Comparison of ENCODE assay signal across 18 cellular contexts in genomic region chr9:3820643-3821042, GRCh38.
DNase-seq lines count a peak whose midpoint lies in the region; ATAC-seq and FAIRE-seq lines count a peak whose summit lies in the region.
"Had no signal": no experiment of that assay in that cellular context is flagged by ENCODE, and none has a peak within 500 bp of the region (broad histone marks: within the 10 kb centered on the region; RNA-seq: fewer than 3 reads in every experiment).

No MANE protein-coding gene starts in this region.

- H2AK5ac ChIP-seq in mesenchymal stem cell (ENCODE audit: low read length, severe bottlenecking) = no peak overlapping the region
- H2AK5ac ChIP-seq in trophoblast cell (ENCODE audit: low read length) = no peak overlapping the region

- H4K91ac ChIP-seq in mesenchymal stem cell (ENCODE audit: low read length) (no peak overlapping the region), trophoblast cell (ENCODE audit: low read depth, low read length) (no peak overlapping the region)

- no peak for DNase-seq in mesenchymal stem cell
- DNase-seq in trophoblast cell = no peak
- DNase-seq in DMS79 (lab: John Stamatoyannopoulos, UW) = no peak
- no peak for DNase-seq in activated CD4-positive, alpha-beta T cell treated with anti-CD3 and anti-CD28 coated beads, Interleukin-2, amount 10 ng/mL, durations not matched to agents 24 days and 14 days
- DNase-seq in NCI-H2029 treated with DMSO at 0.1 percent for 48 hours (lab: John Stamatoyannopoulos, UW) = no peak
- DNase-seq: 8988T; CD4-positive, alpha-beta memory T cell; DMS153; DND-41; GM23248; HCEC 1CT had no signal

- H3K9ac ChIP-seq in mesenchymal stem cell (ENCODE audit: low read length) = peak overlapping the region; percentile 16
- H3K9ac ChIP-seq in trophoblast cell (ENCODE audit: low read length) = no peak overlapping the region
- H3K9ac ChIP-seq: BLaER1, GM23248 had no signal

- H3K27ac ChIP-seq in mesenchymal stem cell (ENCODE audit: low read length, poor library complexity, severe bottlenecking) (no peak overlapping the region), trophoblast cell (ENCODE audit: low read depth, low read length) (no peak overlapping the region)
- H3K27ac ChIP-seq: BLaER1, GM23248, HL-60 had no signal

- no peaks in the 10 kb centered on the region for H3K9me3 ChIP-seq in mesenchymal stem cell (ENCODE audit: control insufficient read depth, low read length)
- H3K9me3 ChIP-seq in trophoblast cell (ENCODE audit: insufficient read depth, low read depth, low read length) = no peaks in the 10 kb centered on the region

- H3K79me1 ChIP-seq in mesenchymal stem cell (replicated peaks; ENCODE audit: low read length, poor library complexity, severe bottlenecking) (no peaks in the 10 kb centered on the region), trophoblast cell (ENCODE audit: low read length) (no peaks in the 10 kb centered on the region)

- H3K4me2 ChIP-seq in mesenchymal stem cell (ENCODE audit: low read length, poor library complexity, severe bottlenecking) = no peak overlapping the region
- H3K4me2 ChIP-seq in trophoblast cell (ENCODE audit: low read length) = no peak overlapping the region
- H3K4me2 ChIP-seq: BLaER1 had no signal

- no peak overlapping the region for H4K12ac ChIP-seq in trophoblast cell (ENCODE audit: low read depth, low read length)

- H3K36me3 Mint-ChIP-seq in activated CD4-positive, alpha-beta T cell treated with anti-CD3 and anti-CD28 coated beads, Interleukin-2, amount 10 ng/mL, durations not matched to agents 24 days and 14 days (ENCODE audit: low read depth) = no peaks in the 10 kb centered on the region
- H3K36me3 Mint-ChIP-seq: CD14-positive monocyte; CD4-positive, alpha-beta memory T cell had no signal

- H2BK120ac ChIP-seq in mesenchymal stem cell (ENCODE audit: low read depth, low read length) (no peak overlapping the region), trophoblast cell (ENCODE audit: insufficient read depth, low read length, poor library complexity) (no peak overlapping the region)

- H3K18ac ChIP-seq in mesenchymal stem cell (ENCODE audit: low read depth in 1 of 2, low read length in 2 of 2) (no peak overlapping the region), trophoblast cell (ENCODE audit: low read length) (no peak overlapping the region)

- no peaks in the 10 kb centered on the region for H3K4me1 Mint-ChIP-seq in activated CD4-positive, alpha-beta T cell treated with anti-CD3 and anti-CD28 coated beads, Interleukin-2, amount 10 ng/mL, durations not matched to agents 24 days and 14 days
- H3K4me1 Mint-ChIP-seq: CD14-positive monocyte; CD4-positive, alpha-beta memory T cell had no signal

- intact Hi-C loops in activated CD4-positive, alpha-beta T cell treated with anti-CD3 and anti-CD28 coated beads, Interleukin-2, amount 10 ng/mL, durations not matched to agents 24 days and 14 days (cut with micrococcal nuclease) = no loop called here

- H4K8ac ChIP-seq in mesenchymal stem cell (ENCODE audit: low read length) (no peak overlapping the region), trophoblast cell (ENCODE audit: low read depth, low read length) (no peak overlapping the region)

- H2BK12ac ChIP-seq in mesenchymal stem cell (ENCODE audit: low read length in 2 of 2) (no peak overlapping the region), trophoblast cell (ENCODE audit: low read length) (no peak overlapping the region)

- H3K4ac ChIP-seq in mesenchymal stem cell (ENCODE audit: low read depth in 1 of 2, low read length in 2 of 2) (no peak overlapping the region), trophoblast cell (ENCODE audit: low read depth, low read length) (no peak overlapping the region)

- peak; percentile 91 for ATAC-seq in esophagus mucosa

- peaks cover 9% of the 10 kb centered on the region for H3K27me3 Mint-ChIP-seq in activated CD4-positive, alpha-beta T cell treated with anti-CD3 and anti-CD28 coated beads, Interleukin-2, amount 10 ng/mL, durations not matched to agents 24 days and 14 days

- no peaks in the 10 kb centered on the region for H3K27me3 ChIP-seq in mesenchymal stem cell (ENCODE audit: control insufficient read depth in 1 of 2, insufficient read depth in 1 of 2, low read length in 2 of 2)
- H3K27me3 ChIP-seq in trophoblast cell (ENCODE audit: insufficient read depth, low read length) = no peaks in the 10 kb centered on the region
- H3K27me3 ChIP-seq: BLaER1 had no signal

- H3K36me3 ChIP-seq in mesenchymal stem cell (ENCODE audit: control insufficient read depth in 1 of 2, insufficient read depth in 2 of 2, low read depth in 1 of 2, low read length in 2 of 2) (peaks cover under 1 to 6% of the 10 kb centered on the region in 2 experiments), trophoblast cell (ENCODE audit: control insufficient read depth in 1 of 2, insufficient read depth in 2 of 2, low read length in 2 of 2) (no peaks in the 10 kb centered on the region)
- H3K36me3 ChIP-seq: BLaER1 had no signal

- H3K4me1 ChIP-seq in mesenchymal stem cell (ENCODE audit: control insufficient read depth, insufficient read depth, low read depth, low read length) = no peaks in the 10 kb centered on the region
- H3K4me1 ChIP-seq in trophoblast cell (ENCODE audit: control insufficient read depth in 1 of 2, insufficient read depth in 2 of 2, low read length in 2 of 2) = peaks cover 0 to 4% of the 10 kb centered on the region in 2 experiments

- WGBS in mesenchymal stem cell = 95% methylated on average over 2 of the region's 2 CpGs
- no CpG with 5 or more reads among the region's 2 CpGs for WGBS in trophoblast cell (ENCODE audit: extremely low coverage, insufficient coverage, insufficient read length)

- no peak overlapping the region for H3K4me3 Mint-ChIP-seq in activated CD4-positive, alpha-beta T cell treated with anti-CD3 and anti-CD28 coated beads, Interleukin-2, amount 10 ng/mL, durations not matched to agents 24 days and 14 days
- H3K4me3 Mint-ChIP-seq: CD14-positive monocyte; CD4-positive, alpha-beta memory T cell had no signal

- no peak overlapping the region for H2BK5ac ChIP-seq in mesenchymal stem cell (ENCODE audit: low read depth, low read length, poor library complexity, severe bottlenecking)
- no peak overlapping the region for H2BK5ac ChIP-seq in trophoblast cell (ENCODE audit: low read depth, low read length, poor library complexity)

- H3K9me3 Mint-ChIP-seq in activated CD4-positive, alpha-beta T cell treated with anti-CD3 and anti-CD28 coated beads, Interleukin-2, amount 10 ng/mL, durations not matched to agents 24 days and 14 days = no peaks in the 10 kb centered on the region
- H3K9me3 Mint-ChIP-seq: CD4-positive, alpha-beta memory T cell had no signal

- H2AFZ ChIP-seq in mesenchymal stem cell (ENCODE audit: low read depth, low read length) (no peak overlapping the region), trophoblast cell (ENCODE audit: insufficient read depth, low read length, poor library complexity) (no peak overlapping the region)
- H2AFZ ChIP-seq: GM23248 had no signal

- H3K14ac ChIP-seq in mesenchymal stem cell (ENCODE audit: low read length in 2 of 2) (peak overlapping the region in 1 of 2 experiments; percentile 79), trophoblast cell (ENCODE audit: low read length) (no peak overlapping the region)

- H3K79me2 ChIP-seq in trophoblast cell (ENCODE audit: control insufficient read depth, insufficient read depth, low read length, poor library complexity) = no peaks in the 10 kb centered on the region

- H3K23ac ChIP-seq in mesenchymal stem cell (ENCODE audit: low read length in 2 of 2) (no peak overlapping the region), trophoblast cell (ENCODE audit: low read length) (peak overlapping the region; percentile 70)

- H3K4me3 ChIP-seq in mesenchymal stem cell (ENCODE audit: insufficient read depth in 1 of 2, low read depth in 1 of 2, low read length in 2 of 2) (peak overlapping the region in 1 of 2 experiments; percentile 3), trophoblast cell (ENCODE audit: low read depth, low read length) (no peak overlapping the region)
- H3K4me3 ChIP-seq: BLaER1, GM23248 had no signal

- peak; percentile 92 for FAIRE-seq in G401.6 (lab: Jason Lieb, UNC)
- FAIRE-seq: GM12891, GM19239 had no signal

- no peak overlapping the region for H3K27ac Mint-ChIP-seq in activated CD4-positive, alpha-beta T cell treated with anti-CD3 and anti-CD28 coated beads, Interleukin-2, amount 10 ng/mL, durations not matched to agents 24 days and 14 days
- H3K27ac Mint-ChIP-seq: CD14-positive monocyte had no signal

- H2BK15ac ChIP-seq in mesenchymal stem cell (ENCODE audit: low read depth, poor library complexity, severe bottlenecking) = no peak overlapping the region
